ENCODE assay signal across 8 cellular contexts in the genomic region with DNA sequence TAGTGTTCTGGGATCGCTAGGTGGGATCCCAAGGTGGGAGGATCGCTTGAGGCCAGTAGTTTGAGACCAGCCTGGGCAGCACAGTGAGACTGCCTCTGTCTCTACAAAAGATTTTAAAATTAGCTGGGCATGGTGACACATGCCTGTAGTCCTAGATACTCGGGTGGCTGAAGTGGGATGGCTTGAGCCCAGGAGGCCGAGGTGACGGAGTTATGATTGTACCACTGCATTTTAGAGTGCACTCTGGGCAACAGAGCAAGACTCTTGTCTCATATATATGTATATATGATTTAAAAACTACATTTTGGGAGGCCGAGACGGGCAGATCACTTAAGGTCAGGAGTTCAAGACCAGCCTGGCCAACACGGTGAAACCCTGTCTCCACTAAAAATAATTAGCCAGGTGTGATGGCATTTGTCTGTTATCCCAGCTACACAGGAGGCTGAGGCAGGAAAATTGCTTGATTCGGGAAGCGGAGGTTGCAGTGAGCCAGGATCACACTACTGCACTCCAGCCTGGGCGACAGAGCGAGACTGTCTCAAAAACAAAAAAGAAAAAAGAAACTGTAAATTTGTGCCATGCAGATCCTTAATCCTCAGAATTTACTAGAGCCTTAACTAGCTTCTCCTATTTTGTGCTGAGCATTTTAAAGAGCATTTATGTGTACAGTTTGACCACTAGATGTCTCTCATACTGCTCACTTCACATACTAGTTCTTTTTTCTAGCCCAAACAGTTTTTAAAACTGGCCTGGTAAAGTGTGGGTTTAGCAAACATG.
DNase-seq lines count a peak whose midpoint lies in the region; ATAC-seq and TF ChIP-seq lines count a peak whose summit lies in the region.

No MANE protein-coding gene starts in this region.

- H3K36me3 Mint-ChIP-seq in neural progenitor cell: peaks cover 5% of the 10 kb centered on the region

- no peak overlapping the region for H2AFZ ChIP-seq in neural progenitor cell (replicated peaks)

- H3K79me2 ChIP-seq in neural progenitor cell (ENCODE audit: low read depth): no peaks in the 10 kb centered on the region

- H3K4me2 ChIP-seq in neural progenitor cell: no peak overlapping the region

- peaks cover 18% of the 10 kb centered on the region for H3F3A ChIP-seq in neural progenitor cell (ENCODE audit: low read depth)

- H3K4me3 ChIP-seq in fibroblast of mammary gland (ENCODE audit: control insufficient read depth, low read depth, low read length) (no peak overlapping the region), neural progenitor cell (no peak overlapping the region)

- H3K9ac ChIP-seq in neural progenitor cell: no peak overlapping the region

- H3K27ac Mint-ChIP-seq in neural progenitor cell: no peak overlapping the region

- H3K9me3 ChIP-seq in neural progenitor cell (ENCODE audit: low read depth): no peaks in the 10 kb centered on the region

- TF ChIP-seq CTCF in C4-2B (conservative IDR thresholded peaks at IDR 0.05) (peak; percentile 83), fibroblast of mammary gland (conservative IDR thresholded peaks at IDR 0.05; ENCODE audit: control insufficient read depth, insufficient read depth, low read depth, low read length) (peak; percentile 75), neural progenitor cell (IDR thresholded peaks at IDR 0.05) (peak; percentile 78)

- ATAC-seq in GM19351 (IDR thresholded peaks at IDR 0.05; ENCODE audit: unreplicated experiment) (peak; percentile 88), HG03045 (IDR thresholded peaks at IDR 0.05; ENCODE audit: unreplicated experiment) (no peak)

- no peaks in the 10 kb centered on the region for H3K27me3 ChIP-seq in neural progenitor cell

- DNase-seq in M059J (ENCODE audit: low read depth) (peak; percentile 69), SKM-1 (lab: John Stamatoyannopoulos, UW; ENCODE audit: unreplicated experiment) (peak; percentile 18), fibroblast of mammary gland (ENCODE audit: low read depth) (peak; percentile 75), neural progenitor cell (ENCODE audit: low spot score) (peak; percentile 51), OCI-M2 (lab: John Stamatoyannopoulos, UW; ENCODE audit: unreplicated experiment) (no peak)

- H3K4me1 Mint-ChIP-seq in neural progenitor cell: peaks cover 23% of the 10 kb centered on the region

- H3K4me3 Mint-ChIP-seq in neural progenitor cell: no peak overlapping the region

- no peaks in the 10 kb centered on the region for H4K20me1 ChIP-seq in neural progenitor cell (ENCODE audit: low read depth)

- no peaks in the 10 kb centered on the region for H3K9me3 Mint-ChIP-seq in neural progenitor cell

- no peaks in the 10 kb centered on the region for H3K36me3 ChIP-seq in neural progenitor cell

- no peak overlapping the region for H3K27ac ChIP-seq in C4-2B
- no peak overlapping the region for H3K27ac ChIP-seq in neural progenitor cell

- peaks cover 2% of the 10 kb centered on the region for H3K27me3 Mint-ChIP-seq in neural progenitor cell (ENCODE audit: insufficient read depth, low read depth)

- H3K4me1 ChIP-seq in neural progenitor cell: no peaks in the 10 kb centered on the region
